ENCODE assay signal across 8 cellular contexts in genomic region chrX:47384502-47384901, GRCh38. TPM values are rescaled to one million over a fixed set of nuclear protein-coding genes. Genes with fewer than 3 reads are reported as not detected.
DNase-seq lines count a peak whose midpoint lies in the region; ATAC-seq and TF ChIP-seq lines count a peak whose summit lies in the region.

No MANE protein-coding gene starts in this region.

- no peak overlapping the region for H3K9ac ChIP-seq in Loucy (ENCODE audit: low read depth, low read length, poor library complexity, severe bottlenecking)

- TF ChIP-seq CTCF in DOHH2 (IDR thresholded peaks at IDR 0.05; ENCODE audit: low read depth, low read length, poor library complexity, severe bottlenecking) = peak; percentile 67
- TF ChIP-seq CTCF in Loucy (conservative IDR thresholded peaks at IDR 0.05; ENCODE audit: low read length) = peak; percentile 73
- peak; percentile 34 to 75 (median 59) for TF ChIP-seq CTCF in gastroesophageal sphincter (IDR thresholded peaks at IDR 0.05)
- peak; percentile 50 to 63 (median 50) for TF ChIP-seq CTCF in ovary (IDR thresholded peaks at IDR 0.05)
- peak; percentile 76 for TF ChIP-seq CTCF in upper lobe of right lung (IDR thresholded peaks at IDR 0.05)

- H3K27ac ChIP-seq in DOHH2 (ENCODE audit: low read depth, low read length) = no peak overlapping the region
- H3K27ac ChIP-seq in gastroesophageal sphincter = no peak overlapping the region
- H3K27ac ChIP-seq in ovary = no peak overlapping the region
- H3K27ac ChIP-seq in upper lobe of right lung = no peak overlapping the region

- intact Hi-C loops in ovary (cut with DNase I) = loop anchor here (5.0 to 10.0 kb wide), 4 partner anchors 140 to 200 kb away; partner anchors contain the start of gene UBA1 (in 2 of the 4)
- intact Hi-C loops in upper lobe of right lung (cut with DNase I) = loop anchor here (10.0 kb wide), 1 partner anchor 190 kb away; the partner anchor contains the start of gene UBA1

- DNase-seq in SHP77 (lab: John Stamatoyannopoulos, UW) (peak; percentile 16 to 40), ovary (peak; percentile 42 to 66 (median 49)), upper lobe of right lung (no peak)
- peak; percentile 56 for DNase-seq in activated T-helper 9 cell treated with anti-CD3 and anti-CD28 coated beads, Interleukin-2, amount 50 U/mL, for 16 hours (ENCODE audit: low read depth)

- H4K20me1 ChIP-seq in DOHH2 (ENCODE audit: control insufficient read depth, insufficient read depth, low read depth, low read length) = no peaks in the 10 kb centered on the region
- H4K20me1 ChIP-seq in Loucy (ENCODE audit: insufficient read depth, low read length, poor library complexity, severe bottlenecking) = no peaks in the 10 kb centered on the region

- H3F3A ChIP-seq in DOHH2 (ENCODE audit: control insufficient read depth, insufficient read depth) (no peaks in the 10 kb centered on the region), Loucy (ENCODE audit: low read depth) (no peaks in the 10 kb centered on the region)

- ATAC-seq in gastroesophageal sphincter = peak; percentile 19
- peak; percentile 92 for ATAC-seq in upper lobe of right lung
- ATAC-seq in HG02870 (IDR thresholded peaks at IDR 0.05; ENCODE audit: unreplicated experiment) = no peak

- peak overlapping the region; percentile 26; the same call in 1 of the 2 replicates for H3K4me2 ChIP-seq in DOHH2 (ENCODE audit: low read length)
- peak overlapping the region; percentile 31 for H3K4me2 ChIP-seq in Loucy (ENCODE audit: low read depth, low read length, poor library complexity, severe bottlenecking)

- H3K4me3 ChIP-seq in DOHH2 (ENCODE audit: low read length) (no peak overlapping the region), Loucy (ENCODE audit: low read length, poor library complexity, severe bottlenecking) (no peak overlapping the region), gastroesophageal sphincter (no peak overlapping the region), ovary (no peak overlapping the region), upper lobe of right lung (no peak overlapping the region)

- TF ChIP-seq POLR2A in gastroesophageal sphincter (IDR thresholded peaks at IDR 0.05) (no peak), ovary (IDR thresholded peaks at IDR 0.05) (no peak)

- H3K27me3 ChIP-seq in DOHH2 (ENCODE audit: control insufficient read depth, low read length) = no peaks in the 10 kb centered on the region
- H3K27me3 ChIP-seq in Loucy (ENCODE audit: insufficient read depth, low read length, poor library complexity, severe bottlenecking) = no peaks in the 10 kb centered on the region
- no peaks in the 10 kb centered on the region for H3K27me3 ChIP-seq in gastroesophageal sphincter
- H3K27me3 ChIP-seq in ovary = no peaks in the 10 kb centered on the region
- no peaks in the 10 kb centered on the region for H3K27me3 ChIP-seq in upper lobe of right lung

- 0 to 16% methylated on average over 6 to 7 of the region's 8 CpGs for WGBS in gastroesophageal sphincter (ENCODE audit: low coverage in 1 of 2), 2 donors
- WGBS in ovary, 3 donors = 12 to 25% (median 19%) methylated on average over 8 of the region's 8 CpGs

- no peaks in the 10 kb centered on the region for H3K36me3 ChIP-seq in DOHH2 (ENCODE audit: control insufficient read depth, low read length)
- no peaks in the 10 kb centered on the region for H3K36me3 ChIP-seq in Loucy (ENCODE audit: insufficient read depth, low read length)
- H3K36me3 ChIP-seq in gastroesophageal sphincter = no peaks in the 10 kb centered on the region
- no peaks in the 10 kb centered on the region for H3K36me3 ChIP-seq in ovary
- H3K36me3 ChIP-seq in upper lobe of right lung = no peaks in the 10 kb centered on the region

- H3K9me2 ChIP-seq in DOHH2 (replicated peaks; ENCODE audit: control insufficient read depth, low read length) (no peaks in the 10 kb centered on the region), Loucy (replicated peaks; ENCODE audit: low read depth, low read length) (no peaks in the 10 kb centered on the region)

- no peaks in the 10 kb centered on the region for H3K9me3 ChIP-seq in DOHH2 (ENCODE audit: control insufficient read depth, insufficient read depth, low read length)
- no peaks in the 10 kb centered on the region for H3K9me3 ChIP-seq in Loucy (ENCODE audit: insufficient read depth, low read depth, low read length)
- H3K9me3 ChIP-seq in gastroesophageal sphincter = no peaks in the 10 kb centered on the region
- no peaks in the 10 kb centered on the region for H3K9me3 ChIP-seq in ovary
- H3K9me3 ChIP-seq in upper lobe of right lung = no peaks in the 10 kb centered on the region

- H2AFZ ChIP-seq in Loucy (ENCODE audit: low read length) = no peak overlapping the region

- H3K79me2 ChIP-seq in DOHH2 (ENCODE audit: control insufficient read depth, low read length) (no peaks in the 10 kb centered on the region), Loucy (ENCODE audit: insufficient read depth, low read length) (no peaks in the 10 kb centered on the region)

- H3K4me1 ChIP-seq in DOHH2 (ENCODE audit: control insufficient read depth, low read length) (peaks cover 16% of the 10 kb centered on the region), Loucy (ENCODE audit: insufficient read depth, low read length, poor library complexity, severe bottlenecking) (peaks cover 14% of the 10 kb centered on the region), gastroesophageal sphincter (no peaks in the 10 kb centered on the region), ovary (ENCODE audit: insufficient read depth) (no peaks in the 10 kb centered on the region), upper lobe of right lung (no peaks in the 10 kb centered on the region)

- TF ChIP-seq EP300 in gastroesophageal sphincter (IDR thresholded peaks at IDR 0.05) (no peak), ovary (IDR thresholded peaks at IDR 0.05) (no peak)

RNA-seq across cellular contexts. Expression of gene ZNF157, which starts 14.1 kb away (rescaled TPM):
- total RNA-seq in gastroesophageal sphincter (under 1 TPM in 1 of 4 donors, not detected in 3; 0.31 TPM), ovary (1 to 10 TPM in 3 of 7 donors, under 1 TPM in 4; 0.27 to 2.8 (median 0.48) TPM), upper lobe of right lung (0.23 TPM)
- polyA plus RNA-seq in ovary = under 1 TPM; 0.13 to 0.57 TPM
